Comparison of ENCODE assay signal across 7 cellular contexts in the genomic region with DNA sequence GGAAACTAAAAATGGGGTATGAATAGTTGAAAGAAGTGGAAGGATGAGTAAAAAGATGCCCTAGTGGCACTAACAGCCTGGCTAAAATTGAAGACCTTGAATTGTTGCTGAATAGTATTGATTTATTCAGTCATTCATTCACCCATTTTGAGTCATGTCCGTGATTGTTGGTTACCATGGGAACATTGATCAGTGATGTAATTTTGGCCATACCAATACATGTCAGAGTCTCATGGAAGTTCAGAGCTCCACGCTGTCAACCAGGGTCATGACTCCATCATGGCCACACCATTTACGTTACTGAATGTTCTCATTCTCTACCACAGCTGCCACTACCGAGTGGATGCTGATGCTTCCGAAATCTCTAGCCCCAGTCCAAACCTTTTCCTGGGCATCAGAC.
"Had no signal": no experiment of that assay in that cellular context is flagged by ENCODE, and none has a peak within 500 bp of the region (broad histone marks: within the 10 kb centered on the region; RNA-seq: fewer than 3 reads in every experiment).

No MANE protein-coding gene starts in this region.

- H3K4me3 ChIP-seq: GM23338 had no signal

- H2AFZ ChIP-seq: GM23338 had no signal

- DNase-seq: H9, HCEC 1CT, KG1 had no signal

- FAIRE-seq: H1, H54, HTR-8/SVneo had no signal

- ATAC-seq: GM23338 had no signal

- H3K4me2 ChIP-seq: GM23338 had no signal
